Comparison of ENCODE assay signal across 9 cellular contexts in genomic region chrX:1661048-1661921, GRCh38. TPM values are rescaled to one million over a fixed set of nuclear protein-coding genes. Genes with fewer than 3 reads are reported as not detected.
DNase-seq lines count a peak whose midpoint lies in the region; ATAC-seq and TF ChIP-seq lines count a peak whose summit lies in the region.
"Had no signal": no experiment of that assay in that cellular context is flagged by ENCODE, and none has a peak within 500 bp of the region (broad histone marks: within the 10 kb centered on the region; RNA-seq: fewer than 3 reads in every experiment).

No MANE protein-coding gene starts in this region.

- H3K27ac ChIP-seq in duodenal mucosa (ENCODE audit: low read depth, low read length): peak overlapping the region; percentile 42
- H3K27ac ChIP-seq in psoas muscle: no peak overlapping the region

- H3K9ac ChIP-seq in duodenal mucosa (ENCODE audit: low read depth in 1 of 2, low read length in 2 of 2): peak overlapping the region in 1 of 2 donors; percentile 51

- WGBS in psoas muscle, 3 donors: 73 to 77% (median 74%) methylated on average over 14 to 16 of the region's 16 CpGs

- no peaks in the 10 kb centered on the region for H3K9me3 ChIP-seq in duodenal mucosa (ENCODE audit: control insufficient read depth in 1 of 2, low read length in 2 of 2)
- no peaks in the 10 kb centered on the region for H3K9me3 ChIP-seq in psoas muscle

- peak overlapping the region; percentile 91 for H3K27ac Mint-ChIP-seq in T-helper 2 cell treated with Interferon-gamma antibody and Interleukin-4, amounts not matched to agents 5 μg/mL and 100 μg/mL, for 36 hours

- peak overlapping the region; percentile 85 for H3K4me3 Mint-ChIP-seq in T-helper 2 cell treated with Interferon-gamma antibody and Interleukin-4, amounts not matched to agents 5 μg/mL and 100 μg/mL, for 36 hours

- H3K4me1 ChIP-seq in duodenal mucosa (ENCODE audit: control insufficient read depth in 1 of 2, insufficient read depth in 2 of 2, low read length in 2 of 2): no peaks in the 10 kb centered on the region
- H3K4me1 ChIP-seq in psoas muscle: no peaks in the 10 kb centered on the region

- peak; percentile 81 for DNase-seq in T-helper 2 cell treated with Interferon-gamma antibody and Interleukin-4, amounts not matched to agents 5 μg/mL and 100 μg/mL, for 36 hours (ENCODE audit: low spot score)
- DNase-seq in psoas muscle (peak; percentile 20 to 72), ACHN (no peak)
- DNase-seq: heart right ventricle had no signal

- peaks cover 24% of the 10 kb centered on the region for H3K4me1 Mint-ChIP-seq in T-helper 2 cell treated with Interferon-gamma antibody and Interleukin-4, amounts not matched to agents 5 μg/mL and 100 μg/mL, for 36 hours (ENCODE audit: low read depth)

- TF ChIP-seq CTCF in psoas muscle (IDR thresholded peaks at IDR 0.05): no peak

- H3K27me3 ChIP-seq in duodenal mucosa (ENCODE audit: control insufficient read depth in 1 of 2, insufficient read depth in 2 of 2, low read length in 2 of 2): no peaks in the 10 kb centered on the region
- H3K27me3 ChIP-seq in psoas muscle (ENCODE audit: insufficient read depth in 3 of 3, low read length in 2 of 3): peaks cover 0 to 5% (median 0%) of the 10 kb centered on the region in 3 donors
- H3K27me3 ChIP-seq: heart right ventricle had no signal

- peak; percentile 67 for ATAC-seq in GM18505 (IDR thresholded peaks at IDR 0.05; ENCODE audit: unreplicated experiment)
- peak; percentile 88 for ATAC-seq in HG02885 (IDR thresholded peaks at IDR 0.05; ENCODE audit: poor library complexity, unreplicated experiment)
- ATAC-seq in psoas muscle: no peak
- no peak for ATAC-seq in HG02610 (IDR thresholded peaks at IDR 0.05; ENCODE audit: unreplicated experiment)
- no peak for ATAC-seq in HG03460 (IDR thresholded peaks at IDR 0.05; ENCODE audit: unreplicated experiment)

- no peaks in the 10 kb centered on the region for H3K9me3 Mint-ChIP-seq in T-helper 2 cell treated with Interferon-gamma antibody and Interleukin-4, amounts not matched to agents 5 μg/mL and 100 μg/mL, for 36 hours

- no peaks in the 10 kb centered on the region for H3K27me3 Mint-ChIP-seq in T-helper 2 cell treated with Interferon-gamma antibody and Interleukin-4, amounts not matched to agents 5 μg/mL and 100 μg/mL, for 36 hours (ENCODE audit: low read depth)

- peaks cover 26% of the 10 kb centered on the region for H3K36me3 Mint-ChIP-seq in T-helper 2 cell treated with Interferon-gamma antibody and Interleukin-4, amounts not matched to agents 5 μg/mL and 100 μg/mL, for 36 hours (ENCODE audit: low read depth)

- H3K4me3 ChIP-seq in duodenal mucosa (ENCODE audit: low read depth in 1 of 2, low read length in 2 of 2) (peak overlapping the region; percentile 56 to 77), psoas muscle (no peak overlapping the region)

- intact Hi-C loops in psoas muscle (cut with DNase I): no loop called here

- in situ Hi-C loops in ACHN (cut with HindIII; ENCODE audit: low pct_ligation_motif_present, low pct_unique_long_range_greater_than_20kb, low sequenced_read_pairs): no loop called here

- H3K36me3 ChIP-seq in duodenal mucosa (ENCODE audit: control insufficient read depth in 1 of 2, insufficient read depth in 2 of 2, low read length in 2 of 2) (no peaks in the 10 kb centered on the region), psoas muscle (ENCODE audit: insufficient read depth in 1 of 2, low read depth in 1 of 2) (no peaks in the 10 kb centered on the region)
- H3K36me3 ChIP-seq: heart right ventricle had no signal

- TF ChIP-seq POLR2A in GM18505 (IDR thresholded peaks at IDR 0.05; ENCODE audit: borderline replicate concordance, extremely low read depth, insufficient read depth, insufficient read length): no peak

RNA-seq across cellular contexts. Expression of gene ASMT, which starts 46.4 kb away (rescaled TPM):
- under 1 TPM in 1 of 4 donors, not detected in 3; 0.99 TPM for total RNA-seq in psoas muscle
- polyA plus RNA-seq in psoas muscle: under 1 TPM in 1 of 3 donors, not detected in 2; 0.14 TPM
- total RNA-seq: heart right ventricle had no signal

Comparison
In these comparisons a context has a peak if more than half of its experiments do, and no peak if none do; other contexts are left out.
1. ATAC-seq: peak in GM18505 (single experiment) and HG02885 (single experiment); none in psoas muscle (0 of 4), HG02610 (single experiment) and HG03460 (single experiment).